Comparison of ENCODE assay signal across 8 cellular contexts in the genomic region with DNA sequence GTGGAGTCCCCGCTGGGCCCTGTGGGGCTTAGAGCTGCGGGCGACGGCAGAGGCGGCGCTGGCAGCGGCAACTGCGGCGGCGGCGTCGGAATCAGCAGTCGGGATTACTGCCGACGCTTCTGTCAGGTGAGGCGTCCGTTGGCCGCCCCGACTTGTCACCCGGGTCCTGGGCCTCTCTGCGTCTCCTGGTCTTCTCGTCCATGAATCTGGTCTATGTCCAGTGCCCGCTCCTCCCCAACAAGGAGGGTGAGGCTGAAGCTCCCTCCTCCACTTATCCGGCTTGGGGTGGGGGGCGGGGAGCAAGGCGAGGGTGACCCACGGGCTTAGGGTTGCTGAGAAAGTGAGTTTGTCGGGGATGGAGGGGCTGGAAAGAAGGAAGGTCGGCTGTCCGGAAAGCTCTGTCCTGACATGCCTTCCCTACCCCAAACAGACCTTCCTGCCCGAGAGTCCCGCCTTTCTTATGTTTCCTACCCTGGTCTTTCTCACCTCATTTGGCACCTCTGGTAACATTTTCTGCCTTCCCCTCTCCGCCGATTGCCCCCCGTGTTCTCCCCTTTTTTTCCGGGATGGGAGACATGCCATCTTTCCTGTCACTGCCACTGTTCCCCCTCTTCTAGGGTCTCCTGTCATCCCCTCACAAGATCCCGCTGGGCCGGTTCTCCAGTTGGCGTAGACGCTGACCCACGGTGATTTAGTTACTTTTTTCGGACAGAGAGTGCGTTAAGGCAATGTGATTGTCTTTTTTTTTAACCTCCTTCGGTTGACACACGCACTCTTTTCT. TPM values are rescaled to one million over a fixed set of nuclear protein-coding genes. Genes with fewer than 3 reads are reported as not detected.
DNase-seq lines count a peak whose midpoint lies in the region; ATAC-seq lines count a peak whose summit lies in the region.

No MANE protein-coding gene starts in this region.

- peak; percentile 3 for ATAC-seq in GM19463 (IDR thresholded peaks at IDR 0.05; ENCODE audit: unreplicated experiment)

- peak; percentile 52 for DNase-seq in DMS114 treated with DMSO at 0.1 percent for 48 hours (lab: John Stamatoyannopoulos, UW; ENCODE audit: unreplicated experiment)
- peak; percentile 20 for DNase-seq in HuH-7 (ENCODE audit: low spot score)
- peak; percentile 13 for DNase-seq in amniotic epithelial cell (ENCODE audit: low read depth)
- no peak for DNase-seq in glomerular visceral epithelial cell (ENCODE audit: extremely low spot score)
- no peak for DNase-seq in G401 (ENCODE audit: low spot score)

- in situ Hi-C loops in G401 (cut with HindIII; ENCODE audit: low sequenced_read_pairs), result no loop called here

- H3K4me3 ChIP-seq in iPS-11a (ENCODE audit: low read depth, low read length), result peak overlapping the region; percentile 77
- H3K4me3 ChIP-seq in skin epidermis, result peak overlapping the region; percentile 69 to 96 (median 83)

- H3K27ac ChIP-seq in skin epidermis, result peak overlapping the region; percentile 86 to 99 (median 97)

RNA-seq across cellular contexts. Expression of a gene that starts 0.5 kb away (rescaled TPM):
- 7.9 and 9.1 TPM in 2 replicates for total RNA-seq in G401 (2014; rRNA removed; shearing (Covaris generic))

RNA-seq across cellular contexts. Expression of a gene that starts 0.8 kb away (rescaled TPM):
- total RNA-seq in G401 (2014; rRNA removed; shearing (Covaris generic)), result 12.5 and 13.0 TPM in 2 replicates

Comparison
In these comparisons a context has a peak if more than half of its experiments do, and no peak if none do; other contexts are left out.
1. DNase-seq: peak in DMS114 treated with DMSO at 0.1 percent for 48 hours (single experiment), HuH-7 (single experiment) and amniotic epithelial cell (single experiment); none in glomerular visceral epithelial cell (single experiment) and G401 (single experiment).